ENCODE assay signal across 9 cellular contexts in genomic region chr1:176768532-176768931, GRCh38.
"Had no signal": no experiment of that assay in that cellular context is flagged by ENCODE, and none has a peak within 500 bp of the region (broad histone marks: within the 10 kb centered on the region; RNA-seq: fewer than 3 reads in every experiment).

No MANE protein-coding gene starts in this region.

- ATAC-seq: HCT116, K562 had no signal

- H3K36me3 ChIP-seq: HAP-1 had no signal

- H3K9ac ChIP-seq: GM23248 had no signal

- H3K4me3 ChIP-seq: GM23248, HAP-1, K562 had no signal

- H3K27ac ChIP-seq: GM23248, HL-60 had no signal

- DNase-seq: GM23248, GOT3, H7, HFFc6, IMR-90 had no signal

- H2AFZ ChIP-seq: GM23248 had no signal

- H3K9me3 ChIP-seq: HAP-1 had no signal

- H3K4me1 ChIP-seq: HAP-1 had no signal
